ENCODE assay signal across 8 cellular contexts in the genomic region with DNA sequence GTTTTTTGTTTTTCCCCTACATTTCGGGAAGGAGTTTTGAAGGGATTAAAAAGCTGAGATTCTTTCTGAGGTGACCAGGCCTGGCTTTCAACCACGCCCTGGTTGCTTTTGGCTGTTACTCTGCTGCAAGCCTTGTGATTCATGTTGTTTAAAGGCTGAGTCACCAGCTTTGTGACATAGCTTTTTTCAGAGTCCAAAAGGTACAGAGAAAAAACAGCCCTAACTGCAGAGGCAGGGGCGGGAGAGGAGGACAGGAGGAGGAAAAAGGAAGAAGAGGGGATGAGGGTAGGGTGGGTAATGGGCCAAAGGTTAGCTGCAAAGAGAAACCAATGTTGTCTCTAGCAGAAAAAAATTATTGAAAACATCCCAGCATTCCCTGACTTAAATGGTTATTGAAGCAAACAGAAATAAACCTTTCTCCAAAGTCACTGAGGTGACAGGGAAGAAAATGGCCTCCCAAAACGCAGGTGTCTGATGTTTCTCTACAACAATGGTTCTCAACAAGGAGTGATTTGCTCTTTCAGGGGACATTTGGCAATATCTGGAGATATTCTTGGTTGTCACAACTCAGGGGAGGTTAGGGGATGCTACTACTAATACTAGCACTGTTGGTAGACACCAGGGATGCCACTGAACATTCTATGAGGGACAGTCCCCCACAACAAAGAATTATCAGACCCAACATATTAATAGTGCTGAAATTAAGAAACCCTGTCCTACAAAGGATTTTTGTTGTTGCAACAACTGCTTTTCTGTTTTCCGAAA. TPM values are rescaled to one million over a fixed set of nuclear protein-coding genes. Genes with fewer than 3 reads are reported as not detected.
DNase-seq lines count a peak whose midpoint lies in the region; ATAC-seq and TF ChIP-seq lines count a peak whose summit lies in the region.

No MANE protein-coding gene starts in this region.

- ATAC-seq in HG03095 (IDR thresholded peaks at IDR 0.05; ENCODE audit: unreplicated experiment) (no peak), HG02885 (IDR thresholded peaks at IDR 0.05; ENCODE audit: poor library complexity, unreplicated experiment) (no peak)

- H3K9me3 ChIP-seq in Peyer's patch, result peaks cover 0 to 3% (median 0%) of the 10 kb centered on the region in 4 donors

- peak; percentile 89 for DNase-seq in EL
- peak in 1 of 3 donors; percentile 88 for DNase-seq in Peyer's patch
- DNase-seq in choroid plexus epithelial cell (ENCODE audit: low read depth), result peak; percentile 94
- peak; percentile 91 to 95 for DNase-seq in lower leg skin (ENCODE audit: low spot score in 2 of 2)
- DNase-seq in stromal cell of bone marrow (ENCODE audit: low read depth), result peak; percentile 94
- no peak for DNase-seq in NCI-H526 treated with DMSO at 0.1 percent for 48 hours (lab: John Stamatoyannopoulos, UW)

- H3K27me3 ChIP-seq in Peyer's patch, result no peaks in the 10 kb centered on the region

- H3K27ac ChIP-seq in Peyer's patch, result peak overlapping the region; percentile 97 to 100 (median 98)

- 4 to 5% methylated on average over 5 of the region's 5 CpGs for WGBS in lower leg skin, 2 donors

- peaks cover 0 to 20% (median 0%) of the 10 kb centered on the region in 3 donors for H3K36me3 ChIP-seq in Peyer's patch

- intact Hi-C loops in lower leg skin (cut with DNase I; ENCODE audit: low total_unique reads), result no loop called here

- H3K4me1 ChIP-seq in Peyer's patch, result peaks cover 0 to 52% (median 33%) of the 10 kb centered on the region in 4 donors

- peak overlapping the region; percentile 5 to 81 (median 56) for H3K4me3 ChIP-seq in Peyer's patch
- peak overlapping the region; percentile 12 for H3K4me3 ChIP-seq in choroid plexus epithelial cell (ENCODE audit: low read depth, low read length)
- H3K4me3 ChIP-seq in lower leg skin (ENCODE audit: low read depth, poor library complexity, severe bottlenecking), result no peak overlapping the region

- TF ChIP-seq CTCF in Peyer's patch (IDR thresholded peaks at IDR 0.05), result no peak
- TF ChIP-seq CTCF in choroid plexus epithelial cell (conservative IDR thresholded peaks at IDR 0.05; ENCODE audit: low read depth, low read length), result no peak
- no peak for TF ChIP-seq CTCF in lower leg skin (IDR thresholded peaks at IDR 0.05)

- TF ChIP-seq POLR2A in Peyer's patch (IDR thresholded peaks at IDR 0.05) (peak; percentile 48 to 91), lower leg skin (IDR thresholded peaks at IDR 0.05) (peak in 1 of 2 donors; percentile 3)

RNA-seq across cellular contexts. Expression of a gene that starts 2.1 kb away (rescaled TPM):
- total RNA-seq in Peyer's patch (1,000 to 10,000 TPM in 3 of 4 donors, 100 to 1,000 TPM in 1; 898 to 2,531 (median 1,185) TPM), lower leg skin (1,000 to 10,000 TPM; 1,350 to 1,636 (median 1,452) TPM)

RNA-seq across cellular contexts. Expression of a gene that starts 52.9 kb away (rescaled TPM):
- 100 to 1,000 TPM in 1 of 4 donors, 10 to 100 TPM in 3; 14.9 to 214 (median 64.6) TPM for total RNA-seq in Peyer's patch
- total RNA-seq in lower leg skin, result 10 to 100 TPM; 18.6 to 41.8 (median 26.7) TPM
